Comparison of ENCODE assay signal across 9 cellular contexts in genomic region chr7:74418076-74418475, GRCh38.
"Had no signal": no experiment of that assay in that cellular context is flagged by ENCODE, and none has a peak within 500 bp of the region (broad histone marks: within the 10 kb centered on the region; RNA-seq: fewer than 3 reads in every experiment).

No MANE protein-coding gene starts in this region.

- H3K4me3 ChIP-seq: breast epithelium, heart left ventricle, lower lobe of right lung, skin epidermis had no signal

- H3K36me3 ChIP-seq: breast epithelium, heart left ventricle, lower lobe of right lung had no signal

- H3K27ac Mint-ChIP-seq: activated naive CD8-positive, alpha-beta T cell treated with anti-CD3 and anti-CD28 coated beads, Interleukin-2, amount 50 U/mL, for 24 hours; dendritic cell treated with granulocyte-macrophage colony-stimulating factor and Interleukin-4, amounts not matched to agents 40 ng/mL and 50 ng/mL, for 4 days; mesothelial cell of epicardium; nephron progenitor cell; type B pancreatic cell had no signal

- H3K27ac ChIP-seq: breast epithelium, heart left ventricle, lower lobe of right lung had no signal

- H3K36me3 Mint-ChIP-seq: mesothelial cell of epicardium, type B pancreatic cell had no signal

- H3K9me3 Mint-ChIP-seq: activated naive CD8-positive, alpha-beta T cell treated with anti-CD3 and anti-CD28 coated beads, Interleukin-2, amount 50 U/mL, for 24 hours; dendritic cell treated with granulocyte-macrophage colony-stimulating factor and Interleukin-4, amounts not matched to agents 40 ng/mL and 50 ng/mL, for 4 days; mesothelial cell of epicardium; nephron progenitor cell; type B pancreatic cell had no signal

- H3K27me3 Mint-ChIP-seq: type B pancreatic cell had no signal

- H3K9me3 ChIP-seq: breast epithelium, heart left ventricle, lower lobe of right lung had no signal

- H3K4me1 ChIP-seq: breast epithelium, lower lobe of right lung had no signal

- H3K4me3 Mint-ChIP-seq: activated naive CD8-positive, alpha-beta T cell treated with anti-CD3 and anti-CD28 coated beads, Interleukin-2, amount 50 U/mL, for 24 hours; dendritic cell treated with granulocyte-macrophage colony-stimulating factor and Interleukin-4, amounts not matched to agents 40 ng/mL and 50 ng/mL, for 4 days; mesothelial cell of epicardium; nephron progenitor cell; type B pancreatic cell had no signal

- H3K27me3 ChIP-seq: breast epithelium had no signal
